In genomic region chr17:6444573-6445335, GRCh38 we compare ENCODE assay signal across 8 cellular contexts. TPM values are rescaled to one million over a fixed set of nuclear protein-coding genes. Genes with fewer than 3 reads are reported as not detected.
DNase-seq lines count a peak whose midpoint lies in the region; ATAC-seq and TF ChIP-seq lines count a peak whose summit lies in the region.

No MANE protein-coding gene starts in this region.

- H3K4me2 ChIP-seq in SK-N-SH, result peak overlapping the region; percentile 100

- TF ChIP-seq RAD21 in SK-N-SH (IDR thresholded peaks at IDR 0.05; ENCODE audit: low read length), result no peak

- H3K9ac ChIP-seq in ES-I3 (ENCODE audit: low read depth, low read length) (peak overlapping the region; percentile 81), SK-N-SH (peak overlapping the region; percentile 63)

- no peak for TF ChIP-seq EP300 in SK-N-SH (IDR thresholded peaks at IDR 0.05; ENCODE audit: borderline replicate concordance in 1 of 2, low read depth in 1 of 2, low read length in 1 of 2)

- H3K9me3 ChIP-seq in ES-I3 (ENCODE audit: control insufficient read depth, insufficient read depth, low read length) (no peaks in the 10 kb centered on the region), SK-N-SH (no peaks in the 10 kb centered on the region), prostate gland (no peaks in the 10 kb centered on the region)

- no peaks in the 10 kb centered on the region for H4K20me1 ChIP-seq in SK-N-SH (ENCODE audit: insufficient read depth)

- peak overlapping the region; percentile 66; the same call in 1 of the 2 replicates for H2AFZ ChIP-seq in SK-N-SH (ENCODE audit: low read depth)

- DNase-seq in SK-N-SH, result no peak
- DNase-seq in fibroblast of the aortic adventitia (ENCODE audit: low read depth), result no peak
- DNase-seq in prostate gland (ENCODE audit: low spot score), result no peak
- no peak for DNase-seq in stimulated activated CD4-positive, alpha-beta T cell treated with anti-CD3 and anti-CD28 coated beads, Interleukin-4, amount 100 ng/mL, for 4 hours
- no peak for DNase-seq in HK-2 (ENCODE audit: unreplicated experiment)
- DNase-seq in NCI-H2029 treated with DMSO at 0.1 percent for 48 hours (lab: John Stamatoyannopoulos, UW), result no peak

- ATAC-seq in activated CD4-positive, CD25-positive, alpha-beta regulatory T cell treated with anti-CD3 and anti-CD28 coated beads, Interleukin-2, amount 50 U/mL, for 24 hours, result no peak

- no peak for TF ChIP-seq POLR2A in prostate gland (IDR thresholded peaks at IDR 0.05)

- H3K4me1 ChIP-seq in ES-I3 (ENCODE audit: insufficient read depth, low read length), result peaks cover 5% of the 10 kb centered on the region
- peaks cover 0 to 11% of the 10 kb centered on the region in 2 experiments; a peak in 1 of 4 replicates for H3K4me1 ChIP-seq in SK-N-SH (ENCODE audit: control insufficient read depth in 1 of 2, insufficient read depth in 2 of 2, low read depth in 1 of 2, low read length in 1 of 2)
- H3K4me1 ChIP-seq in prostate gland (replicated peaks), result no peaks in the 10 kb centered on the region

- H3K4me3 ChIP-seq in SK-N-SH (ENCODE audit: low read depth in 2 of 2, low read length in 1 of 2) (peak overlapping the region; percentile 60 to 75), fibroblast of the aortic adventitia (ENCODE audit: low read depth, low read length) (peak overlapping the region; percentile 78), prostate gland (peak overlapping the region; percentile 43 to 46)

- H3F3A ChIP-seq in SK-N-SH (replicated peaks; ENCODE audit: insufficient read depth), result peaks cover 5% of the 10 kb centered on the region

- H3K9me2 ChIP-seq in SK-N-SH, result no peaks in the 10 kb centered on the region

- CTCF ChIA-PET in SK-N-SH (lab: Yijun Ruan, JAX), result interaction anchor here (2.5 to 2.9 kb wide), 2 partner anchors 8 to 29 kb away, joined by 13 read pairs; no protein-coding TSS in a partner anchor

- 20% methylated on average over 32 of the region's 36 CpGs for WGBS in SK-N-SH (ENCODE audit: low lambda C conversion rate)
- WGBS in prostate gland, result 32% methylated on average over 34 of the region's 36 CpGs

- H3K36me3 ChIP-seq in ES-I3 (ENCODE audit: insufficient read depth, low read length), result peaks cover 13% of the 10 kb centered on the region
- peaks cover 0 to 8% of the 10 kb centered on the region in 2 experiments for H3K36me3 ChIP-seq in SK-N-SH (replicated peaks in 1 of 2; ENCODE audit: control insufficient read depth in 1 of 2, insufficient read depth in 2 of 2, low read length in 1 of 2)
- no peaks in the 10 kb centered on the region for H3K36me3 ChIP-seq in prostate gland

- TF ChIP-seq CTCF in SK-N-SH (IDR thresholded peaks at IDR 0.05) (no peak), fibroblast of the aortic adventitia (IDR thresholded peaks at IDR 0.05; ENCODE audit: insufficient read depth, low read length) (no peak), prostate gland (IDR thresholded peaks at IDR 0.05) (no peak)

- H3K27ac ChIP-seq in SK-N-SH (ENCODE audit: low read depth in 2 of 2, low read length in 1 of 2) (no peak overlapping the region), prostate gland (no peak overlapping the region)

- intact Hi-C loops in prostate gland (cut with DNase I), result no loop called here

- H3K79me2 ChIP-seq in SK-N-SH (ENCODE audit: insufficient read depth), result peaks cover 12% of the 10 kb centered on the region; the same call in 1 of the 2 replicates

- H3K27me3 ChIP-seq in SK-N-SH (ENCODE audit: insufficient read depth), result no peaks in the 10 kb centered on the region
- H3K27me3 ChIP-seq in prostate gland (replicated peaks; ENCODE audit: insufficient read depth), result no peaks in the 10 kb centered on the region

- POLR2A ChIA-PET in SK-N-SH (lab: Yijun Ruan, JAX), result interaction anchor here (3.1 kb wide), 1 partner anchor 8 kb away, joined by 11 read pairs; no protein-coding TSS in a partner anchor

TF ChIP-seq in SK-N-SH, 30 proteins besides CTCF, POLR2A, EP300 and RAD21:
- TF ChIP-seq TAF1 (IDR thresholded peaks at IDR 0.05; ENCODE audit: borderline replicate concordance, low read depth, low read length) (no peak), FOXJ3 (CRISPR knock-in tag; IDR thresholded peaks at IDR 0.05) (no peak), RFX5 (IDR thresholded peaks at IDR 0.05; ENCODE audit: low read length) (no peak), PBX3 (IDR thresholded peaks at IDR 0.05) (no peak), MXI1 (IDR thresholded peaks at IDR 0.05; ENCODE audit: low read depth, low read length) (no peak), NRF1 (IDR thresholded peaks at IDR 0.05; ENCODE audit: low read depth, low read length) (no peak), NFIC (IDR thresholded peaks at IDR 0.05; ENCODE audit: borderline replicate concordance) (no peak), SMC3 (IDR thresholded peaks at IDR 0.05; ENCODE audit: low read depth, low read length) (no peak), EZH2phosphoT487 (IDR thresholded peaks at IDR 0.05; ENCODE audit: borderline replicate concordance, low read depth) (no peak)

RNA-seq across cellular contexts. Expression of gene PIMREG, which starts 0.5 kb away (rescaled TPM):
- 17.2 and 19.6 TPM in 2 replicates for polyA plus RNA-seq in SK-N-SH (2012; rRNA removed)
- polyA plus RNA-seq in SK-N-SH (2012; cell fraction: cytosol; rRNA removed), result 10.4 and 14.2 TPM in 2 replicates
- 15.5 and 18.9 TPM in 2 replicates for polyA plus RNA-seq in SK-N-SH (2012; cell fraction: nucleus; rRNA removed)
- total RNA-seq in fibroblast of the aortic adventitia (ENCODE audit: low replicate concordance) (0.90 and 13.1 TPM in 2 replicates), prostate gland (1 to 10 TPM in 1 of 2 donors, under 1 TPM in 1; 0.45 to 4.9 TPM)

RNA-seq across cellular contexts. Expression of gene AIPL1, which starts 9.8 kb away (rescaled TPM):
- not detected in 2 replicates for polyA plus RNA-seq in SK-N-SH (2012; rRNA removed)
- polyA plus RNA-seq in SK-N-SH (2012; cell fraction: cytosol; rRNA removed), result not detected in 2 replicates
- polyA plus RNA-seq in SK-N-SH (2012; cell fraction: nucleus; rRNA removed), result not detected in 2 replicates
- total RNA-seq in fibroblast of the aortic adventitia (ENCODE audit: low replicate concordance) (0.09 TPM in 1 of 2 replicates, not detected in the other), prostate gland (not detected)
